In genomic region chr5:173577817-173578216, GRCh38 we compare ENCODE assay signal across 28 cellular contexts.
"Had no signal": no experiment of that assay in that cellular context is flagged by ENCODE, and none has a peak within 500 bp of the region (broad histone marks: within the 10 kb centered on the region; RNA-seq: fewer than 3 reads in every experiment).

No MANE protein-coding gene starts in this region.

- H3K36me3 ChIP-seq: stomach, suprapubic skin, thoracic aorta, thyroid gland, tibial artery, transverse colon, upper lobe of left lung, upper lobe of right lung, uterus, vagina had no signal

- H3K9me3 Mint-ChIP-seq: type B pancreatic cell had no signal

- ATAC-seq: stimulated activated memory B cell treated with anti-CD40 and anti-IgM and Interleukin-4, amounts not matched to agents 10 μg/mL and 1 μg/mL and 100 μg/mL, for 72 hours; stimulated activated naive B cell treated with anti-CD40 and anti-IgM and Interleukin-4, amounts not matched to agents 10 μg/mL and 1 μg/mL and 100 μg/mL, for 72 hours; stimulated activated naive CD8-positive, alpha-beta T cell treated with anti-CD3 and anti-CD28 coated beads, Interleukin-15, amount 100 ng/mL, for 72 hours; stimulated activated naive CD8-positive, alpha-beta T cell treated with anti-CD3 and anti-CD28 coated beads, Interleukin-15, Interleukin-2, amounts not matched to agents 100 U/mL and 50 U/mL, for 24 hours; upper lobe of right lung had no signal

- H3K4me3 ChIP-seq: stomach, suprapubic skin, testis, thoracic aorta, thyroid gland, tibial artery, tibial nerve, transverse colon, upper lobe of left lung, upper lobe of right lung, uterus, vagina had no signal

- H3K4me3 Mint-ChIP-seq: stimulated activated effector memory CD8-positive, alpha-beta T cell treated with anti-CD3 and anti-CD28 coated beads, Interleukin-12 subunit alpha, Interleukin-12 subunit beta, amount 100 ng/mL, for 72 hours; stimulated activated memory B cell treated with anti-CD40 and anti-IgM and Interleukin-4, amounts not matched to agents 10 μg/mL and 1 μg/mL and 100 μg/mL, for 72 hours; stimulated activated naive B cell treated with anti-CD40 and anti-IgM and Interleukin-4, amounts not matched to agents 10 μg/mL and 1 μg/mL and 100 μg/mL, for 72 hours; stimulated activated naive CD8-positive, alpha-beta T cell treated with anti-CD3 and anti-CD28 coated beads, Interleukin-15, amount 100 ng/mL, for 72 hours; stimulated activated naive CD8-positive, alpha-beta T cell treated with anti-CD3 and anti-CD28 coated beads, Interleukin-15, Interleukin-2, amounts not matched to agents 100 ng/mL and 50 ng/mL, for 24 hours; type B pancreatic cell had no signal

- H3K4me1 ChIP-seq: upper lobe of right lung, uterus had no signal

- H3K9me3 ChIP-seq: testis, thyroid gland, transverse colon, uterus had no signal

- H3K27ac Mint-ChIP-seq: stimulated activated effector memory CD8-positive, alpha-beta T cell treated with anti-CD3 and anti-CD28 coated beads, Interleukin-12 subunit alpha, Interleukin-12 subunit beta, amount 100 ng/mL, for 72 hours; stimulated activated memory B cell treated with anti-CD40 and anti-IgM and Interleukin-4, amounts not matched to agents 10 μg/mL and 1 μg/mL and 100 μg/mL, for 72 hours; stimulated activated naive B cell treated with anti-CD40 and anti-IgM and Interleukin-4, amounts not matched to agents 10 μg/mL and 1 μg/mL and 100 μg/mL, for 72 hours; stimulated activated naive CD8-positive, alpha-beta T cell treated with anti-CD3 and anti-CD28 coated beads, Interleukin-15, amount 100 ng/mL, for 72 hours; stimulated activated naive CD8-positive, alpha-beta T cell treated with anti-CD3 and anti-CD28 coated beads, Interleukin-15, Interleukin-2, amounts not matched to agents 100 ng/mL and 50 ng/mL, for 24 hours; type B pancreatic cell had no signal

- DNase-seq: stimulated activated CD4-positive, alpha-beta T cell treated with anti-CD3 and anti-CD28 coated beads, Interleukin-2, amount 100 ng/mL, for 48 hours; stimulated activated CD4-positive, alpha-beta T cell treated with anti-CD3 and anti-CD28 coated beads, Interleukin-4, amount 100 ng/mL, for 1 hour; stimulated activated CD4-positive, alpha-beta T cell treated with anti-CD3 and anti-CD28 coated beads, Interleukin-4, amount 100 ng/mL, for 24 hours; stimulated activated CD4-positive, alpha-beta T cell treated with anti-CD3 and anti-CD28 coated beads, Interleukin-4, amount 100 ng/mL, for 4 hours; stimulated activated CD8-positive, alpha-beta memory T cell treated with anti-CD3 and anti-CD28 coated beads, Interleukin-4, amount 100 ng/mL, for 48 hours; stimulated activated naive B cell treated with anti-CD40 and anti-IgM and Interleukin-4, amounts not matched to agents 10 μg/mL and 1 μg/mL and 100 μg/mL, for 72 hours; stimulated activated naive CD4-positive, alpha-beta T cell; stimulated activated naive CD4-positive, alpha-beta T cell treated with Interleukin-2 at 50 U/mL for 16 hours; stimulated activated naive CD8-positive, alpha-beta T cell treated with anti-CD3 and anti-CD28 coated beads, Interleukin-15, amount 100 ng/mL, for 72 hours; stimulated activated naive CD8-positive, alpha-beta T cell treated with anti-CD3 and anti-CD28 coated beads, Interleukin-15, Interleukin-2, amounts not matched to agents 100 U/mL and 50 U/mL, for 24 hours; stomach; substantia nigra; testis; thyroid gland; tibial artery; transverse colon; trophoblast cell; upper lobe of left lung; upper lobe of right lung; uterus had no signal

- H3K27ac ChIP-seq: stomach, suprapubic skin, testis, thoracic aorta, thyroid gland, tibial artery, tibial nerve, transverse colon, upper lobe of left lung, upper lobe of right lung, uterus, vagina had no signal

- H3K36me3 Mint-ChIP-seq: stimulated activated effector memory CD8-positive, alpha-beta T cell treated with anti-CD3 and anti-CD28 coated beads, Interleukin-12 subunit alpha, Interleukin-12 subunit beta, amount 100 ng/mL, for 72 hours had no signal

- H3K27me3 ChIP-seq: testis, thyroid gland, tibial artery, tibial nerve, upper lobe of left lung, upper lobe of right lung, uterus, vagina had no signal
